In genomic region chr3:108528459-108529231, GRCh38 we compare ENCODE assay signal across 10 cellular contexts. TPM values are rescaled to one million over a fixed set of nuclear protein-coding genes. Genes with fewer than 3 reads are reported as not detected.
DNase-seq lines count a peak whose midpoint lies in the region; ATAC-seq and TF ChIP-seq lines count a peak whose summit lies in the region.
"Had no signal": no experiment of that assay in that cellular context is flagged by ENCODE, and none has a peak within 500 bp of the region (broad histone marks: within the 10 kb centered on the region; RNA-seq: fewer than 3 reads in every experiment).

No MANE protein-coding gene starts in this region.

- 28 to 42% methylated on average over 3 of the region's 3 CpGs for WGBS in GM23248 (ENCODE audit: low coverage in 1 of 2, low lambda C conversion rate in 2 of 2, missing lambda C conversion rate in 2 of 2), 2 experiments
- no CpG with 5 or more reads among the region's 3 CpGs for WGBS in H9 (ENCODE audit: extremely low coverage, insufficient read length, low lambda C conversion rate)

- H2AFZ ChIP-seq in GM23248 (no peak overlapping the region), H9 (ENCODE audit: low read length) (no peak overlapping the region)

- POLR2A ChIA-PET in naive thymus-derived CD4-positive, alpha-beta T cell (lab: Charles Lee): no interaction called here

- peaks cover 29 to 41% (median 36%) of the 10 kb centered on the region in 5 donors for H3K27me3 Mint-ChIP-seq in naive thymus-derived CD4-positive, alpha-beta T cell
- H3K27me3 Mint-ChIP-seq in glutamatergic neuron (ENCODE audit: unreplicated experiment): no peaks in the 10 kb centered on the region
- H3K27me3 Mint-ChIP-seq in H9 (ENCODE audit: low read depth): no peaks in the 10 kb centered on the region

- no peak overlapping the region for H3K14ac ChIP-seq in H9 (ENCODE audit: insufficient read depth, low read length)

- CTCF ChIA-PET in naive thymus-derived CD4-positive, alpha-beta T cell (lab: Charles Lee): no interaction called here

- no peak overlapping the region for H2BK12ac ChIP-seq in H9 (ENCODE audit: insufficient read length, low read depth, low read length)

- H3F3A ChIP-seq in GM23248 (ENCODE audit: insufficient read depth): no peaks in the 10 kb centered on the region

- no peak overlapping the region for H3K27ac ChIP-seq in naive thymus-derived CD4-positive, alpha-beta T cell (ENCODE audit: low read depth, low read length)
- H3K27ac ChIP-seq in GM23248 (no peak overlapping the region), H9 (ENCODE audit: insufficient read length, low read depth, low read length) (no peak overlapping the region)
- H3K27ac ChIP-seq: VCaP had no signal

- no peak overlapping the region for H3K9ac ChIP-seq in GM23248
- H3K9ac ChIP-seq in H9 (ENCODE audit: extremely low read depth, insufficient read length, low read length): no peak overlapping the region

- ATAC-seq in GM18909 (IDR thresholded peaks at IDR 0.05; ENCODE audit: poor library complexity, unreplicated experiment): peak; percentile 96
- ATAC-seq in HG02840 (IDR thresholded peaks at IDR 0.05; ENCODE audit: low FRiP score, unreplicated experiment): peak; percentile 84
- ATAC-seq in naive thymus-derived CD4-positive, alpha-beta T cell: peak; percentile 80

- H3K18ac ChIP-seq in H9 (ENCODE audit: insufficient read length, low read depth, low read length): no peak overlapping the region

- no peak overlapping the region for H3K4ac ChIP-seq in H9 (ENCODE audit: low read depth, low read length)

- no peak overlapping the region for H3T11ph ChIP-seq in H9 (ENCODE audit: low read length)

- no peaks in the 10 kb centered on the region for H3K23me2 ChIP-seq in H9 (ENCODE audit: insufficient read length, low read depth, low read length, poor library complexity, severe bottlenecking)

- no peak overlapping the region for H3K56ac ChIP-seq in H9 (ENCODE audit: insufficient read length, low read depth, low read length)

- peaks cover 0 to 5% (median 4%) of the 10 kb centered on the region in 5 donors for H3K36me3 Mint-ChIP-seq in naive thymus-derived CD4-positive, alpha-beta T cell
- H3K36me3 Mint-ChIP-seq in glutamatergic neuron (ENCODE audit: unreplicated experiment) (no peaks in the 10 kb centered on the region), H9 (ENCODE audit: insufficient read depth in 1 of 3, low read depth in 3 of 3) (no peaks in the 10 kb centered on the region)

- H3K36me3 ChIP-seq in naive thymus-derived CD4-positive, alpha-beta T cell (ENCODE audit: control insufficient read depth in 2 of 3, insufficient read depth in 3 of 3, low read length in 3 of 3): no peaks in the 10 kb centered on the region
- H3K36me3 ChIP-seq in GM23248 (ENCODE audit: low read depth): no peaks in the 10 kb centered on the region

- TF ChIP-seq CTCF in glutamatergic neuron (IDR thresholded peaks at IDR 0.05; ENCODE audit: partially characterized antibody, unreplicated experiment) (no peak), H9 (conservative IDR thresholded peaks at IDR 0.05) (no peak)

- no peaks in the 10 kb centered on the region for H3K79me2 ChIP-seq in GM23248 (ENCODE audit: insufficient read depth)
- no peaks in the 10 kb centered on the region for H3K79me2 ChIP-seq in H9 (ENCODE audit: insufficient read depth, low read length)

- H3K4me1 ChIP-seq in naive thymus-derived CD4-positive, alpha-beta T cell (ENCODE audit: control insufficient read depth in 2 of 2, insufficient read depth in 2 of 2, low read length in 2 of 2): no peaks in the 10 kb centered on the region
- H3K4me1 ChIP-seq in GM23248 (ENCODE audit: insufficient read depth) (no peaks in the 10 kb centered on the region), H9 (ENCODE audit: insufficient read depth, low read length) (no peaks in the 10 kb centered on the region)

- H3K23ac ChIP-seq in H9 (ENCODE audit: insufficient read length, low read depth, low read length): no peak overlapping the region

- no peak overlapping the region for H3K4me2 ChIP-seq in GM23248 (ENCODE audit: unreplicated experiment)
- H3K4me2 ChIP-seq in H9 (ENCODE audit: insufficient read depth, insufficient read length, low read length): no peak overlapping the region

- no peaks in the 10 kb centered on the region for H3K27me3 ChIP-seq in naive thymus-derived CD4-positive, alpha-beta T cell (ENCODE audit: control insufficient read depth in 2 of 2, insufficient read depth in 2 of 2, low read length in 2 of 2)
- no peaks in the 10 kb centered on the region; the same call in 1 of the 2 replicates for H3K27me3 ChIP-seq in GM23248 (replicated peaks; ENCODE audit: insufficient read depth)
- no peaks in the 10 kb centered on the region for H3K27me3 ChIP-seq in H9 (ENCODE audit: insufficient read depth, low read length)

- no peak overlapping the region for H3K4me3 Mint-ChIP-seq in naive thymus-derived CD4-positive, alpha-beta T cell
- no peak overlapping the region for H3K4me3 Mint-ChIP-seq in glutamatergic neuron (ENCODE audit: unreplicated experiment)
- no peak overlapping the region for H3K4me3 Mint-ChIP-seq in H9

- no peaks in the 10 kb centered on the region for H3K9me3 ChIP-seq in naive thymus-derived CD4-positive, alpha-beta T cell (ENCODE audit: control insufficient read depth in 2 of 3, low read length in 3 of 3)
- H3K9me3 ChIP-seq in GM23248 (ENCODE audit: low read depth) (no peaks in the 10 kb centered on the region), H9 (ENCODE audit: control insufficient read depth, low read depth, low read length) (no peaks in the 10 kb centered on the region)

- H4K5ac ChIP-seq in H9 (ENCODE audit: insufficient read length, low read depth, low read length): no peak overlapping the region

- in situ Hi-C loops in GM23248 (cut with MboI): no loop called here

- no peak overlapping the region for H2AK5ac ChIP-seq in H9 (ENCODE audit: insufficient read length, low read length)

- H2BK5ac ChIP-seq in H9 (ENCODE audit: insufficient read length, low read length): no peak overlapping the region

- no peak overlapping the region for H2BK15ac ChIP-seq in H9 (ENCODE audit: low read depth, low read length)

- H4K91ac ChIP-seq in H9 (ENCODE audit: insufficient read length, low read depth, low read length): no peak overlapping the region

- no peak overlapping the region for H4K8ac ChIP-seq in H9 (replicated peaks; ENCODE audit: insufficient read length, low read depth, low read length)

- no peak overlapping the region for H3K27ac Mint-ChIP-seq in naive thymus-derived CD4-positive, alpha-beta T cell
- H3K27ac Mint-ChIP-seq in glutamatergic neuron (ENCODE audit: unreplicated experiment) (no peak overlapping the region), H9 (no peak overlapping the region)

- peak; percentile 49 for DNase-seq in NAMALWA (ENCODE audit: low spot score)
- DNase-seq in naive thymus-derived CD4-positive, alpha-beta T cell: no peak
- no peak for DNase-seq in GM23248
- DNase-seq in NCI-H748 treated with DMSO at 0.1 percent for 48 hours (lab: John Stamatoyannopoulos, UW): no peak
- DNase-seq in glutamatergic neuron: no peak
- DNase-seq in H9: no peak
- DNase-seq: NCI-H187 had no signal

- H4K20me1 ChIP-seq in GM23248 (ENCODE audit: insufficient read depth) (no peaks in the 10 kb centered on the region), H9 (ENCODE audit: control insufficient read depth, insufficient read depth, insufficient read length) (no peaks in the 10 kb centered on the region)

- H2BK120ac ChIP-seq in H9 (ENCODE audit: low read depth, low read length, poor library complexity, severe bottlenecking): no peak overlapping the region

- H3K4me1 Mint-ChIP-seq in naive thymus-derived CD4-positive, alpha-beta T cell: no peaks in the 10 kb centered on the region
- no peaks in the 10 kb centered on the region for H3K4me1 Mint-ChIP-seq in glutamatergic neuron (ENCODE audit: low read depth, unreplicated experiment)
- peaks cover 3 to 12% of the 10 kb centered on the region in 2 experiments; a peak in 3 of 4 replicates for H3K4me1 Mint-ChIP-seq in H9

- intact Hi-C loops in naive thymus-derived CD4-positive, alpha-beta T cell (cut with micrococcal nuclease): no loop called here

- peaks cover 0 to 12% (median 2%) of the 10 kb centered on the region in 11 donors for H3K9me3 Mint-ChIP-seq in naive thymus-derived CD4-positive, alpha-beta T cell
- H3K9me3 Mint-ChIP-seq in glutamatergic neuron (ENCODE audit: unreplicated experiment): no peaks in the 10 kb centered on the region
- H3K9me3 Mint-ChIP-seq in H9: no peaks in the 10 kb centered on the region

- no peak overlapping the region for H3K4me3 ChIP-seq in naive thymus-derived CD4-positive, alpha-beta T cell (ENCODE audit: low read length)
- H3K4me3 ChIP-seq in GM23248: no peak overlapping the region

- H3K79me1 ChIP-seq in H9 (ENCODE audit: insufficient read depth, low read depth, low read length, poor library complexity, severe bottlenecking): no peaks in the 10 kb centered on the region

- no peaks in the 10 kb centered on the region for H3K9me2 ChIP-seq in GM23248 (ENCODE audit: insufficient read depth)

- H2BK20ac ChIP-seq in H9 (ENCODE audit: low read depth, low read length, poor library complexity, severe bottlenecking): no peak overlapping the region

RNA-seq across cellular contexts. Expression of gene MYH15, which starts 18.2 kb away (rescaled TPM):
- under 1 TPM in 4 of 5 experiments, not detected in 1; 0.05 to 0.29 (median 0.10) TPM for total RNA-seq in naive thymus-derived CD4-positive, alpha-beta T cell
- not detected for polyA plus RNA-seq in naive thymus-derived CD4-positive, alpha-beta T cell
- total RNA-seq in GM23248 (2014; rRNA removed; shearing (Covaris generic)): 0.11 TPM in 1 of 2 replicates, not detected in the other
- 0.08 TPM in 1 of 2 replicates, not detected in the other for polyA plus RNA-seq in GM23248 (2016; fragmentation: Nextera tagmentation; extraction: Ambion mirVana)
- total RNA-seq in glutamatergic neuron (ENCODE audit: unreplicated experiment): 1.0 TPM
- 0.07 and 0.13 TPM in 2 replicates for total RNA-seq in H9 (2021)
